In genomic region chr3:122679467-122680291, GRCh38 we compare ENCODE assay signal across 8 cellular contexts. TPM values are rescaled to one million over a fixed set of nuclear protein-coding genes. Genes with fewer than 3 reads are reported as not detected.
DNase-seq lines count a peak whose midpoint lies in the region; ATAC-seq and TF ChIP-seq lines count a peak whose summit lies in the region.

No MANE protein-coding gene starts in this region.

- H4K20me1 ChIP-seq in SU-DHL-6 (ENCODE audit: low read depth, low read length), result no peaks in the 10 kb centered on the region

- peak; percentile 27 for ATAC-seq in GM18498 (IDR thresholded peaks at IDR 0.05; ENCODE audit: unreplicated experiment)
- peak; percentile 14 for ATAC-seq in HG03460 (IDR thresholded peaks at IDR 0.05; ENCODE audit: unreplicated experiment)

- DNase-seq in AG04450 (ENCODE audit: low read depth, low spot score) (no peak), ecto neural progenitor cell (ENCODE audit: low spot score) (peak; percentile 54), uterus (peak; percentile 31 to 44), NCI-H2081 treated with DMSO at 0.1 percent for 48 hours (lab: John Stamatoyannopoulos, UW) (no peak)

- no peaks in the 10 kb centered on the region for H3K79me2 ChIP-seq in SU-DHL-6 (ENCODE audit: insufficient read depth, low read length)

- H3K27me3 ChIP-seq in AG04450 (ENCODE audit: control insufficient read depth, insufficient read depth, low read length), result no peaks in the 10 kb centered on the region
- no peaks in the 10 kb centered on the region for H3K27me3 ChIP-seq in SU-DHL-6 (ENCODE audit: low read length)
- no peaks in the 10 kb centered on the region for H3K27me3 ChIP-seq in mucosa of rectum (ENCODE audit: control insufficient read depth in 2 of 2, insufficient read depth in 2 of 2, low read length in 2 of 2)
- H3K27me3 ChIP-seq in uterus, result no peaks in the 10 kb centered on the region

- POLR2A ChIA-PET in AG04450 (lab: Yijun Ruan, JAX), result interaction anchor here (0.6 to 1.2 kb wide), 3 partner anchors 114 to 217 kb away, joined by 3 to 4 read pairs (median 3); partner anchors contain the start of genes DTX3L and PARP9

- H3K9ac ChIP-seq in SU-DHL-6 (ENCODE audit: low read length) (no peak overlapping the region), mucosa of rectum (ENCODE audit: low read depth in 1 of 2, low read length in 2 of 2) (peak overlapping the region; percentile 87 to 91)

- no peak overlapping the region for H2AFZ ChIP-seq in SU-DHL-6 (ENCODE audit: low read depth, low read length, severe bottlenecking)

- H3K4me3 ChIP-seq in AG04450 (ENCODE audit: low read depth, low read length) (peak overlapping the region; percentile 82), SU-DHL-6 (ENCODE audit: insufficient read depth, low read length, poor library complexity, severe bottlenecking) (no peak overlapping the region), mucosa of rectum (ENCODE audit: low read length in 2 of 2) (peak overlapping the region; percentile 75 to 88), uterus (peak overlapping the region; percentile 77 to 87)

- CTCF ChIA-PET in AG04450 (lab: Charles Lee), result interaction anchor here (0.5 to 4.5 kb wide), 37 partner anchors 10 to 1134 kb away, joined by 3 to 129 read pairs (median 5); partner anchors contain the start of genes DTX3L, FAM162A, PARP9 and POLQ

- no peaks in the 10 kb centered on the region for H3K9me2 ChIP-seq in SU-DHL-6 (replicated peaks; ENCODE audit: insufficient read depth, low read length)

- TF ChIP-seq CTCF in AG04450 (IDR thresholded peaks at IDR 0.05; ENCODE audit: low read depth, low read length) (no peak), SU-DHL-6 (IDR thresholded peaks at IDR 0.05; ENCODE audit: insufficient read depth, low read length, poor library complexity, severe bottlenecking) (no peak), uterus (IDR thresholded peaks at IDR 0.05) (no peak)

- H3K9me3 ChIP-seq in AG04450 (ENCODE audit: control insufficient read depth, insufficient read depth, low read length) (no peaks in the 10 kb centered on the region; the same call in 1 of the 2 replicates), SU-DHL-6 (ENCODE audit: insufficient read depth, low read length) (no peaks in the 10 kb centered on the region), mucosa of rectum (ENCODE audit: control insufficient read depth in 2 of 2, low read length in 2 of 2) (no peaks in the 10 kb centered on the region), uterus (no peaks in the 10 kb centered on the region)

- H3K36me3 ChIP-seq in SU-DHL-6 (ENCODE audit: low read length), result no peaks in the 10 kb centered on the region
- H3K36me3 ChIP-seq in mucosa of rectum (ENCODE audit: control insufficient read depth in 2 of 2, insufficient read depth in 2 of 2, low read length in 2 of 2), result no peaks in the 10 kb centered on the region
- H3K36me3 ChIP-seq in uterus, result no peaks in the 10 kb centered on the region

- intact Hi-C loops in uterus (cut with DNase I; ENCODE audit: low total_unique reads), result loop anchor here (2.0 kb wide), 1 partner anchor 115 kb away; the partner anchor contains the start of genes DTX3L and PARP9

- TF ChIP-seq POLR2A in uterus (IDR thresholded peaks at IDR 0.05), result peak in 1 of 2 donors; percentile 11

- no peaks in the 10 kb centered on the region for H3F3A ChIP-seq in SU-DHL-6 (ENCODE audit: insufficient read depth)

- H3K4me1 ChIP-seq in mucosa of rectum (ENCODE audit: control insufficient read depth in 2 of 2, insufficient read depth in 2 of 2, low read length in 2 of 2), result peaks cover 16 to 24% of the 10 kb centered on the region in 2 donors
- peaks cover 3 to 7% of the 10 kb centered on the region in 2 donors for H3K4me1 ChIP-seq in uterus

- peak overlapping the region; percentile 56 for H3K4me2 ChIP-seq in SU-DHL-6 (ENCODE audit: low read depth, low read length, poor library complexity, severe bottlenecking)

- H3K27ac ChIP-seq in AG04450 (ENCODE audit: low read depth, low read length) (peak overlapping the region; percentile 34), SU-DHL-6 (ENCODE audit: low read depth, low read length) (no peak overlapping the region), mucosa of rectum (ENCODE audit: low read depth in 2 of 2, low read length in 2 of 2) (peak overlapping the region; percentile 92 to 93), uterus (peak overlapping the region; percentile 97 to 98)

RNA-seq across cellular contexts. Expression of gene PARP14, which starts 1.0 kb away (rescaled TPM):
- 23.5 and 29.3 TPM in 2 replicates for polyA plus RNA-seq in AG04450 (2011; rRNA removed)
- polyA minus RNA-seq in AG04450 (2011; rRNA and poly(A)+ RNA removed), result 40.1 and 48.0 TPM in 2 replicates
- total RNA-seq in uterus, result 10 to 100 TPM; 32.0 to 62.2 (median 50.2) TPM

Comparison
In these comparisons a context has a peak if more than half of its experiments do, and no peak if none do; other contexts are left out.
1. DNase-seq: peak in ecto neural progenitor cell (single experiment) and uterus (2 of 2); none in AG04450 (single experiment) and NCI-H2081 treated with DMSO at 0.1 percent for 48 hours (single experiment).